ENCODE assay signal across 1 cellular context in genomic region chr17:7840875-7841274, GRCh38.
TF ChIP-seq lines count a peak whose summit lies in the region.

No MANE protein-coding gene starts in this region.

TF ChIP-seq in WTC11, 78 proteins besides CTCF, POLR2A, EP300 and RAD21 (continued from another document):
- TF ChIP-seq, protein P1, sequence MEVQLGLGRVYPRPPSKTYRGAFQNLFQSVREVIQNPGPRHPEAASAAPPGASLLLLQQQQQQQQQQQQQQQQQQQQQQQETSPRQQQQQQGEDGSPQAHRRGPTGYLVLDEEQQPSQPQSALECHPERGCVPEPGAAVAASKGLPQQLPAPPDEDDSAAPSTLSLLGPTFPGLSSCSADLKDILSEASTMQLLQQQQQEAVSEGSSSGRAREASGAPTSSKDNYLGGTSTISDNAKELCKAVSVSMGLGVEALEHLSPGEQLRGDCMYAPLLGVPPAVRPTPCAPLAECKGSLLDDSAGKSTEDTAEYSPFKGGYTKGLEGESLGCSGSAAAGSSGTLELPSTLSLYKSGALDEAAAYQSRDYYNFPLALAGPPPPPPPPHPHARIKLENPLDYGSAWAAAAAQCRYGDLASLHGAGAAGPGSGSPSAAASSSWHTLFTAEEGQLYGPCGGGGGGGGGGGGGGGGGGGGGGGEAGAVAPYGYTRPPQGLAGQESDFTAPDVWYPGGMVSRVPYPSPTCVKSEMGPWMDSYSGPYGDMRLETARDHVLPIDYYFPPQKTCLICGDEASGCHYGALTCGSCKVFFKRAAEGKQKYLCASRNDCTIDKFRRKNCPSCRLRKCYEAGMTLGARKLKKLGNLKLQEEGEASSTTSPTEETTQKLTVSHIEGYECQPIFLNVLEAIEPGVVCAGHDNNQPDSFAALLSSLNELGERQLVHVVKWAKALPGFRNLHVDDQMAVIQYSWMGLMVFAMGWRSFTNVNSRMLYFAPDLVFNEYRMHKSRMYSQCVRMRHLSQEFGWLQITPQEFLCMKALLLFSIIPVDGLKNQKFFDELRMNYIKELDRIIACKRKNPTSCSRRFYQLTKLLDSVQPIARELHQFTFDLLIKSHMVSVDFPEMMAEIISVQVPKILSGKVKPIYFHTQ (CRISPR knock-in tag; IDR thresholded peaks at IDR 0.05), result no peak
- TF ChIP-seq ZNF121 (CRISPR knock-in tag; IDR thresholded peaks at IDR 0.05), result no peak
- TF ChIP-seq, protein P2, sequence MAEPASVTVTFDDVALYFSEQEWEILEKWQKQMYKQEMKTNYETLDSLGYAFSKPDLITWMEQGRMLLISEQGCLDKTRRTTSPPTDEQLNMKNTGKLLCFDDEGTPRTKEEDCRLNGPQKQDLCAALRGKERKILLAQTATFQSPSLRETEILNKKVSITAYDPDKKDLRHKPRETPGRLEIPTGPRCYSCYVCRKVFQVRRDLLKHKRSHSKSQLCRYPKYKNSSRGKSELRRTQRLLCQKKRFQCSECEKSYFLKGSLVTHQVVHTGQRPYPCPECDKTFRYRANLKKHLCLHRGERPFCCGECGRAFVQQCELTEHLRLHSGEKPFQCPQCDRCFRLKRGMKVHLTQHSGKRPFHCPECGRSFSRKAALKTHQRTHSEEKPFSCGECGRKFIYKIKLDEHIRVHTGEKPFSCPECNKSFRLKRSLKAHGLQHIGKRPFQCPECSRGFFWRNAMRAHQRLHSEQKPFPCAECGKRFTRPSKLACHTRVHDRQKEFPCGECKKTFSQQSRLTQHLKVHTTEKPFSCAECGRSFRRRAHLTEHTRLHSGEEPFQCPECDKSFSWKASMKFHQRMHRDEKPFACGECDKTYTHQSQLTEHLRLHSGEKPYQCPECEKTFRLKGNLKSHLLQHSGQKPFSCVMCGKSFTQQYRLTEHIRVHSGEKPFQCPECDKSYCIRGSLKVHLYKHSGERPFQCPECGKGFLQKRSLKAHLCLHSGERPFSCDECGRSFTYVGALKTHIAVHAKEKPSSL (CRISPR knock-in tag; conservative IDR thresholded peaks at IDR 0.05), result no peak
- no peak for TF ChIP-seq FOXJ3 (CRISPR knock-in tag; IDR thresholded peaks at IDR 0.05; ENCODE audit: borderline replicate concordance)
- TF ChIP-seq, protein P3, sequence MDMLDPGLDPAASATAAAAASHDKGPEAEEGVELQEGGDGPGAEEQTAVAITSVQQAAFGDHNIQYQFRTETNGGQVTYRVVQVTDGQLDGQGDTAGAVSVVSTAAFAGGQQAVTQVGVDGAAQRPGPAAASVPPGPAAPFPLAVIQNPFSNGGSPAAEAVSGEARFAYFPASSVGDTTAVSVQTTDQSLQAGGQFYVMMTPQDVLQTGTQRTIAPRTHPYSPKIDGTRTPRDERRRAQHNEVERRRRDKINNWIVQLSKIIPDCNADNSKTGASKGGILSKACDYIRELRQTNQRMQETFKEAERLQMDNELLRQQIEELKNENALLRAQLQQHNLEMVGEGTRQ (CRISPR knock-in tag; IDR thresholded peaks at IDR 0.05), result no peak
- TF ChIP-seq E2F5 (CRISPR knock-in tag; IDR thresholded peaks at IDR 0.05), result no peak
- TF ChIP-seq GABPB1 (CRISPR knock-in tag; IDR thresholded peaks at IDR 0.05), result no peak
- TF ChIP-seq FOXP1 (CRISPR knock-in tag; IDR thresholded peaks at IDR 0.05; ENCODE audit: borderline replicate concordance), result no peak
